22 cellular contexts compared by ENCODE assay signal in genomic region chr10:27312854-27313253, GRCh38.
"Had no signal": no experiment of that assay in that cellular context is flagged by ENCODE, and none has a peak within 500 bp of the region (broad histone marks: within the 10 kb centered on the region; RNA-seq: fewer than 3 reads in every experiment).

No MANE protein-coding gene starts in this region.

- H3K4me1 Mint-ChIP-seq: IgD-negative memory B cell had no signal

- H3K4me1 ChIP-seq: SJSA1 had no signal

- ATAC-seq: K562 had no signal

- H3K27ac Mint-ChIP-seq: IgD-negative memory B cell had no signal

- H3K36me3 Mint-ChIP-seq: IgD-negative memory B cell had no signal

- H3K27ac ChIP-seq: HL-60, KMS-11, SJSA1, SK-N-MC had no signal

- H3K9me3 Mint-ChIP-seq: IgD-negative memory B cell had no signal

- H3K4me2 ChIP-seq: KMS-11 had no signal

- H3K4me3 ChIP-seq: K562, SJSA1, SK-N-MC had no signal

- H3K36me3 ChIP-seq: SJSA1 had no signal

- H3K4me3 Mint-ChIP-seq: IgD-negative memory B cell had no signal

- H3K9ac ChIP-seq: KMS-11 had no signal

- H3K27me3 ChIP-seq: SJSA1 had no signal

- DNase-seq: Kasumi-1, MM.1S, NCI-H1092 treated with DMSO at 0.1 percent for 48 hours, NCI-H1436, NCI-H187, NCI-H2029 treated with DMSO at 0.1 percent for 48 hours, NCI-H2171, NCI-H226, NCI-H446, NCI-H510A, NCI-H524 treated with DMSO at 0.1 percent for 48 hours, NCI-H69, NCI-H774, Right ventricle myocardium superior, RPMI8226, SIG-M5 had no signal

- H3K9me3 ChIP-seq: SJSA1 had no signal
